In the genomic region with DNA sequence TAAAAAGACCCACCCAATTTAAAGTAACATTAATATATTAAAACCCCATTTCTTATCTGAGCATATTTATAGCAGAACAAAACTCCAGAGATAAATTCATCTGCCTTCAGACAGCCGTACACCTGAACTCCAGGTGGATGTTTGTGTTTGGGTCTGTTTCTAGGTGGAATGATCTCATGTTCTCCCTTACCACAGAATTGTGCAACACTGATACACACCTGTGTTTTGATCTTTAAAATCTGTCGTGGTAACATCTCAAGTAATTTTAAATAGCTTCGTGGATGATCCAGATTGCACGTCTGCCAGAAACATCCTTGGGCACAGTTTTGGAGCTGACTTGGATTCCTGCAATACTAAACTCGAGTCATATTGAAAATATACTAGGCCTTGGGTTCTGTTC, we compare ENCODE assay signal across 20 cellular contexts.
"Had no signal": no experiment of that assay in that cellular context is flagged by ENCODE, and none has a peak within 500 bp of the region (broad histone marks: within the 10 kb centered on the region; RNA-seq: fewer than 3 reads in every experiment).

No MANE protein-coding gene starts in this region.

- H3K4me3 Mint-ChIP-seq: activated CD4-positive, alpha-beta T cell treated with anti-CD3 and anti-CD28 coated beads for 36 hours; activated CD8-positive, alpha-beta T cell treated with anti-CD3 and anti-CD28 coated beads for 36 hours; activated T-cell treated with anti-CD3 and anti-CD28 coated beads, Interleukin-2, amount 50 U/mL, for 4 hours; mesothelial cell of epicardium; neural crest cell; stimulated activated naive B cell treated with anti-CD40 and anti-IgM and Interleukin-4, amounts not matched to agents 10 μg/mL and 1 μg/mL and 100 μg/mL, for 72 hours had no signal

- DNase-seq: activated CD4-positive, alpha-beta T cell treated with anti-CD3 and anti-CD28 coated beads for 36 hours; activated CD8-positive, alpha-beta T cell treated with anti-CD3 and anti-CD28 coated beads for 36 hours; activated effector memory CD4-positive, alpha-beta T cell treated with Interleukin-2 at 50 U/mL for 16 hours; activated naive CD4-positive, alpha-beta T cell treated with anti-CD3 and anti-CD28 coated beads, Interleukin-2, amount 50 U/mL, for 16 hours; activated T-cell treated with anti-CD3 and anti-CD28 coated beads, Interleukin-2, amount 50 U/mL, for 4 hours; adrenal gland; caudate nucleus; colonic mucosa; head of caudate nucleus; left cardiac atrium; lower lobe of right lung; stimulated activated CD4-positive, alpha-beta T cell treated with anti-CD3 and anti-CD28 coated beads, Interleukin-15, amount 100 ng/mL, for 24 hours; stimulated activated CD4-positive, alpha-beta T cell treated with anti-CD3 and anti-CD28 coated beads, Interleukin-4, amount 100 ng/mL, for 1 hour; stimulated activated naive B cell treated with anti-CD40 and anti-IgM and Interleukin-4, amounts not matched to agents 10 μg/mL and 1 μg/mL and 100 μg/mL, for 72 hours; T-helper 1 cell; tibial artery; uterus had no signal

- H3K9me3 Mint-ChIP-seq: activated CD8-positive, alpha-beta T cell treated with anti-CD3 and anti-CD28 coated beads for 36 hours; activated T-cell treated with anti-CD3 and anti-CD28 coated beads, Interleukin-2, amount 50 U/mL, for 4 hours; stimulated activated naive B cell treated with anti-CD40 and anti-IgM and Interleukin-4, amounts not matched to agents 10 μg/mL and 1 μg/mL and 100 μg/mL, for 72 hours had no signal

- H3K27ac Mint-ChIP-seq: activated CD4-positive, alpha-beta T cell treated with anti-CD3 and anti-CD28 coated beads for 36 hours; activated CD8-positive, alpha-beta T cell treated with anti-CD3 and anti-CD28 coated beads for 36 hours; mesothelial cell of epicardium; stimulated activated naive B cell treated with anti-CD40 and anti-IgM and Interleukin-4, amounts not matched to agents 10 μg/mL and 1 μg/mL and 100 μg/mL, for 72 hours had no signal

- ATAC-seq: activated CD4-positive, alpha-beta T cell treated with anti-CD3 and anti-CD28 coated beads for 36 hours; activated CD8-positive, alpha-beta T cell treated with anti-CD3 and anti-CD28 coated beads for 36 hours; activated T-cell treated with anti-CD3 and anti-CD28 coated beads, Interleukin-2, amount 50 U/mL, for 4 hours; left cardiac atrium; lower lobe of right lung; stimulated activated naive B cell treated with anti-CD40 and anti-IgM and Interleukin-4, amounts not matched to agents 10 μg/mL and 1 μg/mL and 100 μg/mL, for 72 hours had no signal

- H3K27me3 ChIP-seq: adrenal gland, colonic mucosa, tibial artery, uterus had no signal

- H3K4me3 ChIP-seq: adrenal gland, colonic mucosa, lower lobe of right lung, tibial artery, uterus had no signal

- H3K4me1 ChIP-seq: adrenal gland, colonic mucosa, lower lobe of right lung, tibial artery, uterus had no signal

- H3K27ac ChIP-seq: adrenal gland, colonic mucosa, lower lobe of right lung, tibial artery, uterus, VCaP had no signal

- H3K36me3 ChIP-seq: adrenal gland, colonic mucosa, lower lobe of right lung, tibial artery, uterus had no signal

- H3K4me1 Mint-ChIP-seq: activated CD4-positive, alpha-beta T cell treated with anti-CD3 and anti-CD28 coated beads for 36 hours; mesothelial cell of epicardium; neural crest cell; stimulated activated naive B cell treated with anti-CD40 and anti-IgM and Interleukin-4, amounts not matched to agents 10 μg/mL and 1 μg/mL and 100 μg/mL, for 72 hours had no signal

- H3K9me3 ChIP-seq: adrenal gland, colonic mucosa, lower lobe of right lung, tibial artery, uterus had no signal

- H3K27me3 Mint-ChIP-seq: activated CD4-positive, alpha-beta T cell treated with anti-CD3 and anti-CD28 coated beads for 36 hours; activated CD8-positive, alpha-beta T cell treated with anti-CD3 and anti-CD28 coated beads for 36 hours; stimulated activated naive B cell treated with anti-CD40 and anti-IgM and Interleukin-4, amounts not matched to agents 10 μg/mL and 1 μg/mL and 100 μg/mL, for 72 hours had no signal
